11 cellular contexts compared by ENCODE assay signal in genomic region chr16:2770057-2770780, GRCh38. TPM values are rescaled to one million over a fixed set of nuclear protein-coding genes. Genes with fewer than 3 reads are reported as not detected.
A peak's percentile ranks its signal among the peaks of the same experiment; 100 is the strongest.
DNase-seq lines count a peak whose midpoint lies in the region; TF ChIP-seq lines count a peak whose summit lies in the region.
"Had no signal": no experiment of that assay in that cellular context is flagged by ENCODE, and none has a peak within 500 bp of the region (broad histone marks: within the 10 kb centered on the region; RNA-seq: fewer than 3 reads in every experiment).

No MANE protein-coding gene starts in this region.

- peaks cover 57% of the 10 kb centered on the region for H3K79me2 ChIP-seq in SK-N-SH (ENCODE audit: insufficient read depth)
- H3K79me2 ChIP-seq in hepatocyte, result peaks cover 58% of the 10 kb centered on the region

- H2AFZ ChIP-seq in SK-N-SH (ENCODE audit: low read depth), result no peak overlapping the region
- no peak overlapping the region for H2AFZ ChIP-seq in hepatocyte

- H3K4me3 Mint-ChIP-seq in activated T-cell treated with anti-CD3 and anti-CD28 coated beads, Interleukin-2, amount 50 U/mL, for 24 hours, result no peak overlapping the region

- H3K9me3 ChIP-seq in SK-N-SH (no peaks in the 10 kb centered on the region), hepatocyte (ENCODE audit: low read depth) (no peaks in the 10 kb centered on the region), transverse colon (no peaks in the 10 kb centered on the region)

- peaks cover 40% of the 10 kb centered on the region for H3K4me1 Mint-ChIP-seq in activated T-cell treated with anti-CD3 and anti-CD28 coated beads, Interleukin-2, amount 50 U/mL, for 24 hours (ENCODE audit: low read depth)

- H3K27me3 Mint-ChIP-seq in activated T-cell treated with anti-CD3 and anti-CD28 coated beads, Interleukin-2, amount 50 U/mL, for 24 hours, result no peaks in the 10 kb centered on the region

- WGBS in SK-N-SH (ENCODE audit: low lambda C conversion rate), result 73% methylated on average over 11 of the region's 31 CpGs
- 88% methylated on average over 30 of the region's 31 CpGs for WGBS in hepatocyte (ENCODE audit: low lambda C conversion rate, missing lambda C conversion rate)
- WGBS in transverse colon (ENCODE audit: low coverage in 1 of 2), 2 donors, result 85% methylated on average over 30 of the region's 31 CpGs; no CpG with 5 or more reads in 1 of the 2 donors

- CTCF ChIA-PET in SK-N-SH (lab: Yijun Ruan, JAX), result no interaction called here

- POLR2A ChIA-PET in SK-N-SH (lab: Yijun Ruan, JAX), result interaction anchor here (0.7 kb wide), 1 partner anchor 14 kb away, joined by 4 read pairs; no protein-coding TSS in a partner anchor

- H3K4me3 ChIP-seq in SK-N-SH (ENCODE audit: low read depth in 2 of 2, low read length in 1 of 2) (no peak overlapping the region), hepatocyte (no peak overlapping the region), transverse colon (no peak overlapping the region), foreskin fibroblast (ENCODE audit: low read depth in 1 of 2, low read length in 2 of 2) (no peak overlapping the region)

- TF ChIP-seq EP300 in SK-N-SH (IDR thresholded peaks at IDR 0.05; ENCODE audit: borderline replicate concordance in 1 of 2, low read depth in 1 of 2, low read length in 1 of 2), result no peak
- no peak for TF ChIP-seq EP300 in transverse colon (IDR thresholded peaks at IDR 0.05; ENCODE audit: low read depth)

- no peaks in the 10 kb centered on the region for H3K9me2 ChIP-seq in SK-N-SH
- no peaks in the 10 kb centered on the region for H3K9me2 ChIP-seq in hepatocyte (replicated peaks; ENCODE audit: insufficient read depth)

- peaks cover 99% of the 10 kb centered on the region for H3K36me3 Mint-ChIP-seq in activated T-cell treated with anti-CD3 and anti-CD28 coated beads, Interleukin-2, amount 50 U/mL, for 24 hours (ENCODE audit: low read depth)

- peak; percentile 18; the same call in 1 of the 2 replicates for TF ChIP-seq CTCF in SK-N-SH (IDR thresholded peaks at IDR 0.05)
- TF ChIP-seq CTCF in hepatocyte (IDR thresholded peaks at IDR 0.05; ENCODE audit: poor library complexity), result peak; percentile 6
- TF ChIP-seq CTCF in transverse colon (IDR thresholded peaks at IDR 0.05), result peak in 2 of 5 experiments; percentile 2 to 33
- no peak for TF ChIP-seq CTCF in foreskin fibroblast (IDR thresholded peaks at IDR 0.05; ENCODE audit: low read depth, low read length)
- no peak for TF ChIP-seq CTCF in GM20000 (IDR thresholded peaks at IDR 0.05; ENCODE audit: extremely low read depth, missing control alignments)

- H4K20me1 ChIP-seq in SK-N-SH (ENCODE audit: insufficient read depth) (peaks cover 78% of the 10 kb centered on the region), hepatocyte (ENCODE audit: insufficient read depth, poor library complexity, severe bottlenecking) (peaks cover 60% of the 10 kb centered on the region)

- no peak overlapping the region for H3K9ac ChIP-seq in SK-N-SH

- TF ChIP-seq POLR2A in transverse colon (IDR thresholded peaks at IDR 0.05), result no peak

- no peak for DNase-seq in activated T-cell treated with anti-CD3 and anti-CD28 coated beads, Interleukin-2, amount 50 U/mL, for 24 hours
- DNase-seq in activated T-cell treated with anti-CD3 and anti-CD28 coated beads, Interleukin-2, amount 50 U/mL, for 1 hour, result no peak
- DNase-seq in SK-N-SH (no peak), hepatocyte (ENCODE audit: low spot score) (no peak), transverse colon (no peak), epidermal melanocyte (ENCODE audit: insufficient read length, low spot score) (no peak), foreskin fibroblast (no peak), GM20000 (ENCODE audit: low spot score) (no peak)
- DNase-seq: effector CD4-positive, alpha-beta T cell had no signal

- peak overlapping the region; percentile 78 for H3K27ac Mint-ChIP-seq in activated T-cell treated with anti-CD3 and anti-CD28 coated beads, Interleukin-2, amount 50 U/mL, for 24 hours

- no peak overlapping the region for H3K4me2 ChIP-seq in SK-N-SH
- H3K4me2 ChIP-seq in hepatocyte, result no peak overlapping the region

- H3K27ac ChIP-seq in SK-N-SH (ENCODE audit: low read depth in 2 of 2, low read length in 1 of 2) (no peak overlapping the region; a peak in 1 of 4 replicates), hepatocyte (no peak overlapping the region), transverse colon (peak overlapping the region; percentile 79 to 83 (median 80))
- H3K27ac ChIP-seq: C4-2B had no signal

- no peak for TF ChIP-seq RAD21 in SK-N-SH (IDR thresholded peaks at IDR 0.05; ENCODE audit: low read length)

- H3F3A ChIP-seq in SK-N-SH (replicated peaks; ENCODE audit: insufficient read depth), result peaks cover 14% of the 10 kb centered on the region

- H3K27me3 ChIP-seq in SK-N-SH (ENCODE audit: insufficient read depth) (no peaks in the 10 kb centered on the region), hepatocyte (no peaks in the 10 kb centered on the region), transverse colon (no peaks in the 10 kb centered on the region)

- no peaks in the 10 kb centered on the region for H3K9me3 Mint-ChIP-seq in activated T-cell treated with anti-CD3 and anti-CD28 coated beads, Interleukin-2, amount 50 U/mL, for 24 hours

- H3K36me3 ChIP-seq in SK-N-SH (replicated peaks in 1 of 2; ENCODE audit: control insufficient read depth in 1 of 2, insufficient read depth in 2 of 2, low read length in 1 of 2) (peaks cover 46 to 83% of the 10 kb centered on the region in 2 experiments), hepatocyte (replicated peaks; ENCODE audit: insufficient read depth, low read depth) (no peaks in the 10 kb centered on the region), transverse colon (peaks cover 0 to 67% (median 22%) of the 10 kb centered on the region in 4 donors)

- intact Hi-C loops in transverse colon (cut with DNase I; ENCODE audit: low total_unique reads), result no loop called here

- H3K4me1 ChIP-seq in SK-N-SH (ENCODE audit: control insufficient read depth in 1 of 2, insufficient read depth in 2 of 2, low read depth in 1 of 2, low read length in 1 of 2), result peaks cover 0 to under 1% of the 10 kb centered on the region in 2 experiments; a peak in 1 of 4 replicates
- H3K4me1 ChIP-seq in hepatocyte (ENCODE audit: insufficient read depth), result peaks cover 2% of the 10 kb centered on the region
- peaks cover 13 to 40% (median 25%) of the 10 kb centered on the region in 4 donors for H3K4me1 ChIP-seq in transverse colon

- in situ Hi-C loops in transverse colon (cut with MboI; ENCODE audit: low pct_ligation_motif_present in 1 of 4, low pct_unique_long_range_greater_than_20kb in 1 of 4, low sequenced_read_pairs in 3 of 4), result no loop called here

TF ChIP-seq in SK-N-SH, 30 proteins besides CTCF, POLR2A, EP300 and RAD21:
- TF ChIP-seq FOSL2 (IDR thresholded peaks at IDR 0.05; ENCODE audit: borderline replicate concordance, low read depth), result no peak
- 0 out of 2 replicates have a peak, but pooled peaks have one; percentile 9 for TF ChIP-seq POLR2AphosphoS5 (IDR thresholded peaks at IDR 0.05; ENCODE audit: low read depth, low read length)
- no peak for TF ChIP-seq YY1 (IDR thresholded peaks at IDR 0.05; ENCODE audit: low read depth)

RNA-seq across cellular contexts. Expression of gene ELOB, which starts 6.9 kb away (rescaled TPM):
- 327 and 329 TPM in 2 replicates for polyA plus RNA-seq in SK-N-SH (2012; rRNA removed)
- polyA plus RNA-seq in SK-N-SH (2012; cell fraction: cytosol; rRNA removed), result 163 and 229 TPM in 2 replicates
- polyA plus RNA-seq in SK-N-SH (2012; cell fraction: nucleus; rRNA removed), result 96.2 and 161 TPM in 2 replicates
- 255 and 540 TPM in 2 replicates for total RNA-seq in hepatocyte
- 627 and 642 TPM in 2 replicates for polyA plus RNA-seq in hepatocyte
- 100 to 1,000 TPM; 133 to 433 (median 288) TPM for total RNA-seq in transverse colon

RNA-seq across cellular contexts. Expression of gene PRSS33, which starts 17.1 kb away (rescaled TPM):
- polyA plus RNA-seq in SK-N-SH (2012; rRNA removed) (not detected in 2 replicates), hepatocyte (not detected in 2 replicates)
- polyA plus RNA-seq in SK-N-SH (2012; cell fraction: cytosol; rRNA removed), result not detected in 2 replicates
- polyA plus RNA-seq in SK-N-SH (2012; cell fraction: nucleus; rRNA removed), result not detected in 2 replicates
- total RNA-seq in hepatocyte (0.20 TPM in 1 of 2 replicates, not detected in the other), transverse colon (not detected)
- total RNA-seq: myocyte had no signal

RNA-seq across cellular contexts. Expression of gene SRRM2, which starts 17.8 kb away (rescaled TPM):
- polyA plus RNA-seq in SK-N-SH (2012; rRNA removed), result 100 and 143 TPM in 2 replicates
- polyA plus RNA-seq in SK-N-SH (2012; cell fraction: cytosol; rRNA removed), result 44.8 and 65.2 TPM in 2 replicates
- 657 and 768 TPM in 2 replicates for polyA plus RNA-seq in SK-N-SH (2012; cell fraction: nucleus; rRNA removed)
- 82.9 and 142 TPM in 2 replicates for total RNA-seq in hepatocyte
- polyA plus RNA-seq in hepatocyte, result 403 and 666 TPM in 2 replicates
- total RNA-seq in transverse colon, result 1,000 to 10,000 TPM in 2 of 4 donors, 100 to 1,000 TPM in 2; 545 to 3,500 (median 1,361) TPM

RNA-seq across cellular contexts. Expression of gene PRSS41, which starts 28.1 kb away (rescaled TPM):
- polyA plus RNA-seq in SK-N-SH (2012; rRNA removed) (not detected in 2 replicates), hepatocyte (not detected in 2 replicates)
- not detected in 2 replicates for polyA plus RNA-seq in SK-N-SH (2012; cell fraction: cytosol; rRNA removed)
- polyA plus RNA-seq in SK-N-SH (2012; cell fraction: nucleus; rRNA removed), result not detected in 2 replicates
- total RNA-seq in hepatocyte (not detected in 2 replicates), transverse colon (not detected)
- total RNA-seq: myocyte had no signal

RNA-seq across cellular contexts. Expression of gene PRSS21, which starts 46.8 kb away (rescaled TPM):
- polyA plus RNA-seq in SK-N-SH (2012; rRNA removed), result not detected in 2 replicates
- polyA plus RNA-seq in SK-N-SH (2012; cell fraction: cytosol; rRNA removed), result not detected in 2 replicates
- not detected in 2 replicates for polyA plus RNA-seq in SK-N-SH (2012; cell fraction: nucleus; rRNA removed)
- not detected in 2 replicates for total RNA-seq in hepatocyte
- polyA plus RNA-seq in hepatocyte, result not detected in 2 replicates
- total RNA-seq in transverse colon, result 1 to 10 TPM in 2 of 4 donors, not detected in 2; 1.6 to 1.9 TPM
- total RNA-seq: myocyte had no signal

Comparison
In these comparisons a context has a peak if more than half of its experiments do, and no peak if none do; other contexts are left out.
1. H3K27ac ChIP-seq: peak in transverse colon (4 of 4); none in SK-N-SH (0 of 2) and hepatocyte (single experiment).
2. CTCF ChIP-seq: peak in SK-N-SH (single experiment) and hepatocyte (single experiment); none in foreskin fibroblast (single experiment) and GM20000 (single experiment).